ENCODE assay signal across 1 cellular context in genomic region chr7:139022286-139022685, GRCh38.
TF ChIP-seq lines count a peak whose summit lies in the region.

No MANE protein-coding gene starts in this region.

TF ChIP-seq in K562, 482 proteins besides CTCF, POLR2A, EP300 and RAD21:
- TF ChIP-seq TEAD4 (IDR thresholded peaks at IDR 0.05; ENCODE audit: low read length) (no peak), TEAD4 (CRISPR knock-in tag; IDR thresholded peaks at IDR 0.05; ENCODE audit: borderline replicate concordance) (no peak), ZNF121 (CRISPR knock-in tag; conservative IDR thresholded peaks at IDR 0.05) (peak; percentile 85), MCM5 (IDR thresholded peaks at IDR 0.05; ENCODE audit: low read depth) (no peak)
